In the genomic region with DNA sequence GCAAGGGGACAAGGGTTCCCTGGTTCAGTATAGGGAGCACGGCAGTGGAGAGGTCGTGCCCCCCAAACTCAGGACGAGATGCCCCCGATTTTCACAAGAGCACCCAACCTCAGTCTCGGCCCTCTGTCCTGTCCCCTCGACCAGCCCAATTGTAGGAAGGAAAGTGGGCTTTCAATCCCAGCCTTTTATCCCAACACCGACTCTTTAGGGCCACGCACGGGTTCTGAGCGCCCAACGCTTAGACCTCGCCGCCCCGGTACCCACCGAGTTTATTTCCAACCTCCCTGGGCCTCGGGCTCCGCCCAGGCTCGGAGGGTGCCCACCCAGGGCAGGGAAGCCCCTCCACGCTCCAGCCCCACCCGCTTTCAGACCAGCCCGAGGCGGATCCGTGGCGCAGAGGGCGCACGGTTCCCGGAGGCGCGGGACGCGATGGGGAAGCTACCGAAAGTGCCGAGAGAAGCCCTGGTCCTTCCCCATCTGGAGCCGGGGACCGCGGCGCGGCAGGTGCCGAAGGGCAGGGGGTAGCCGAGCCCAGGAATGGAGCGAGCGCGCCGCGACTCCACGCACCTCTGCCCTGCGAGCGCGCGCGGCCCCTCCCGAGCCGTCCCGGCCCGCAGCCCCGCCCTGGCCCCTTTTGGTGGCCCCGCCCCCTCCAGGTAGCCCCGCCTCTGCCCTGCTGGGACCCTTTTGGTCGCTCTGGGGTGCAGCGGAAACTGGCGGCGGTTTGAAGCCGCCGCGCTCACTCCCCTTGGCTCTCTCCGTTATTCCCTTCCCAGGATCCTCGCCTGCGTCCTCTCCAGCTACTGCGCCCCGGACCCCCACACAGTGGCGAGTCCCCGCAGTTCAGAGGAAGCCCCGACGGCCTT, we compare ENCODE assay signal across 8 cellular contexts. TPM values are rescaled to one million over a fixed set of nuclear protein-coding genes. Genes with fewer than 3 reads are reported as not detected.
DNase-seq lines count a peak whose midpoint lies in the region; ATAC-seq and TF ChIP-seq lines count a peak whose summit lies in the region.

No MANE protein-coding gene starts in this region.

- no peak for TF ChIP-seq CTCF in MM.1S (IDR thresholded peaks at IDR 0.05; ENCODE audit: low read length)
- TF ChIP-seq CTCF in BE2C (IDR thresholded peaks at IDR 0.05; ENCODE audit: low read depth, low read length) = no peak

- H3K9ac ChIP-seq in MM.1S (ENCODE audit: low read length) (no peak overlapping the region), iPS-18a (ENCODE audit: low read length) (peak overlapping the region; percentile 37)

- H3K4me1 ChIP-seq in MM.1S (ENCODE audit: low read length) (no peaks in the 10 kb centered on the region; the same call in 1 of the 2 replicates), iPS-18a (ENCODE audit: control insufficient read depth, low read depth, low read length) (peaks cover 8% of the 10 kb centered on the region), BE2C (no peaks in the 10 kb centered on the region)

- no peaks in the 10 kb centered on the region for H3K79me2 ChIP-seq in MM.1S (ENCODE audit: low read length)

- H3K36me3 ChIP-seq in MM.1S (replicated peaks; ENCODE audit: insufficient read depth, low read length) (no peaks in the 10 kb centered on the region), iPS-18a (ENCODE audit: control insufficient read depth, low read depth, low read length) (no peaks in the 10 kb centered on the region), BE2C (no peaks in the 10 kb centered on the region)

- peak overlapping the region; percentile 62 for H3K4me3 ChIP-seq in MM.1S (ENCODE audit: low read length)
- peak overlapping the region; percentile 79 for H3K4me3 ChIP-seq in iPS-18a (ENCODE audit: low read length)
- H3K4me3 ChIP-seq in BE2C (ENCODE audit: low read depth, low read length) = no peak overlapping the region

- H3K9me2 ChIP-seq in MM.1S (replicated peaks; ENCODE audit: insufficient read depth, low read length) = no peaks in the 10 kb centered on the region

- DNase-seq in MM.1S (peak; percentile 29), activated T-helper 1 cell treated with Interleukin-2 at 50 U/mL for 16 hours (ENCODE audit: low read depth) (peak; percentile 33), NOMO-1 treated with dmso at 0.1 percent for 144 hours (lab: John Stamatoyannopoulos, UW; ENCODE audit: unreplicated experiment) (no peak), BE2C (no peak)
- DNase-seq in stimulated activated CD4-positive, alpha-beta T cell treated with anti-CD3 and anti-CD28 coated beads, Interleukin-4, amount 100 ng/mL, for 4 hours = peak; percentile 48 to 62

- H3K27ac ChIP-seq in MM.1S (ENCODE audit: low read length) (no peak overlapping the region), iPS-18a (ENCODE audit: low read length) (no peak overlapping the region)

- no peaks in the 10 kb centered on the region for H4K20me1 ChIP-seq in MM.1S (ENCODE audit: insufficient read depth, low read length)

- H3K9me3 ChIP-seq in MM.1S (replicated peaks; ENCODE audit: insufficient read depth, low read length) (no peaks in the 10 kb centered on the region), iPS-18a (ENCODE audit: control insufficient read depth, low read depth, low read length) (no peaks in the 10 kb centered on the region), BE2C (no peaks in the 10 kb centered on the region)

- H3F3A ChIP-seq in MM.1S (ENCODE audit: insufficient read depth, low read length) = no peaks in the 10 kb centered on the region

- peaks cover 20% of the 10 kb centered on the region for H3K27me3 ChIP-seq in MM.1S (replicated peaks; ENCODE audit: insufficient read depth, low read length)
- peaks cover 77% of the 10 kb centered on the region for H3K27me3 ChIP-seq in iPS-18a (ENCODE audit: control insufficient read depth, insufficient read depth, low read length)
- H3K27me3 ChIP-seq in BE2C = peaks cover 51% of the 10 kb centered on the region

- ATAC-seq in GM19043 (IDR thresholded peaks at IDR 0.05; ENCODE audit: low read depth, unreplicated experiment) (peak; percentile 61), GM21786 (IDR thresholded peaks at IDR 0.05; ENCODE audit: unreplicated experiment) (no peak)

- peak overlapping the region; percentile 48 for H3K4me2 ChIP-seq in MM.1S (ENCODE audit: low read depth, low read length)

- H2AFZ ChIP-seq in MM.1S (ENCODE audit: low read length) = peak overlapping the region; percentile 49; the same call in 1 of the 2 replicates

RNA-seq across cellular contexts. Expression of a gene that starts 20.4 kb away (rescaled TPM):
- polyA plus RNA-seq in BE2C (2012; ENCODE audit: insufficient read depth, insufficient read length, low read depth) = not detected

RNA-seq across cellular contexts. Expression of a gene that starts 46.4 kb away (rescaled TPM):
- polyA plus RNA-seq in BE2C (2012; ENCODE audit: insufficient read depth, insufficient read length, low read depth) = 102 TPM

RNA-seq across cellular contexts. Expression of a gene that starts 46.9 kb away (rescaled TPM):
- polyA plus RNA-seq in BE2C (2012; ENCODE audit: insufficient read depth, insufficient read length, low read depth) = 132 TPM

RNA-seq across cellular contexts. Expression of a gene that starts 59.0 kb away (rescaled TPM):
- 158 TPM for polyA plus RNA-seq in BE2C (2012; ENCODE audit: insufficient read depth, insufficient read length, low read depth)

Comparison
In these comparisons a context has a peak if more than half of its experiments do, and no peak if none do; other contexts are left out.
1. DNase-seq: peak in MM.1S (single experiment), activated T-helper 1 cell treated with Interleukin-2 at 50 U/mL for 16 hours (single experiment) and stimulated activated CD4-positive, alpha-beta T cell treated with anti-CD3 and anti-CD28 coated beads, Interleukin-4, amount 100 ng/mL, for 4 hours (2 of 2); none in NOMO-1 treated with dmso at 0.1 percent for 144 hours (single experiment) and BE2C (single experiment).